ENCODE assay signal across 28 cellular contexts in the genomic region with DNA sequence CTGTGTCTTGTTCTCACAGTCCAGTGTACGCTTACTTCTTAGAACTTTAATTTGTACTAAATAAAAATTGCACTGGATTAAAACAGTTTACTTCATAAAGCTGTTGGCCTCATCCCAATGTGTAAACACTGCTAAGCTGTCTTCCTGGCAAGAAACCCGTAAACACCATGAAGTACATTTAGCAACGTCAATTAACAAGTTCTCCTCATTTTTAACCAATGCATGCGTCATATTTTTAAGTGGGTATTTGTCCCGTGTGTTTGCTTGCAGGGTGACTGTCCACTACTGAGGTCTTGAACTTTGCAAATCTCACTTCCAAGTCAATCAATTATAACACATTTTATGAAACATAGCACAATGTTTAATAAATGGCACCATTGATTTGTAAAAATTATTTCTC. TPM values are rescaled to one million over a fixed set of nuclear protein-coding genes. Genes with fewer than 3 reads are reported as not detected.
"Had no signal": no experiment of that assay in that cellular context is flagged by ENCODE, and none has a peak within 500 bp of the region (broad histone marks: within the 10 kb centered on the region; RNA-seq: fewer than 3 reads in every experiment).

No MANE protein-coding gene starts in this region.

- ATAC-seq: esophagus mucosa; heart left ventricle; sciatic nerve; stimulated activated memory B cell treated with anti-CD40 and anti-IgM and Interleukin-4, amounts not matched to agents 10 μg/mL and 1 μg/mL and 100 μg/mL, for 72 hours had no signal

- H3K36me3 Mint-ChIP-seq: stimulated activated memory B cell treated with anti-CD40 and anti-IgM and Interleukin-4, amounts not matched to agents 10 μg/mL and 1 μg/mL and 100 μg/mL, for 72 hours had no signal

- FAIRE-seq: endometrium, frontal cortex, islet of Langerhans had no signal

- H3K4me3 Mint-ChIP-seq: stimulated activated memory B cell treated with anti-CD40 and anti-IgM and Interleukin-4, amounts not matched to agents 10 μg/mL and 1 μg/mL and 100 μg/mL, for 72 hours; stimulated activated naive CD8-positive, alpha-beta T cell treated with anti-CD3 and anti-CD28 coated beads, Interleukin-15, Interleukin-2, amounts not matched to agents 100 ng/mL and 50 ng/mL, for 24 hours had no signal

- H3K27ac Mint-ChIP-seq: naive B cell; stimulated activated memory B cell treated with anti-CD40 and anti-IgM and Interleukin-4, amounts not matched to agents 10 μg/mL and 1 μg/mL and 100 μg/mL, for 72 hours; stimulated activated naive CD8-positive, alpha-beta T cell treated with anti-CD3 and anti-CD28 coated beads, Interleukin-15, Interleukin-2, amounts not matched to agents 100 ng/mL and 50 ng/mL, for 24 hours had no signal

- DNase-seq: dorsolateral prefrontal cortex; effector memory CD4-positive, alpha-beta T cell; heart left ventricle; hippocampal formation; kidney glomerular epithelial cell; mesendoderm; naive B cell; spleen; stimulated activated CD4-positive, alpha-beta T cell treated with anti-CD3 and anti-CD28 coated beads, Interleukin-15, amount 100 ng/mL, for 24 hours; stimulated activated CD4-positive, alpha-beta T cell treated with anti-CD3 and anti-CD28 coated beads, Interleukin-1b, Interleukin-23, amount 100 ng/mL, for 48 hours; stimulated activated CD4-positive, alpha-beta T cell treated with anti-CD3 and anti-CD28 coated beads, Interleukin-4, amount 100 ng/mL, for 24 hours; tibial artery; upper lobe of left lung had no signal

- H3K9me3 Mint-ChIP-seq: naive B cell; stimulated activated memory B cell treated with anti-CD40 and anti-IgM and Interleukin-4, amounts not matched to agents 10 μg/mL and 1 μg/mL and 100 μg/mL, for 72 hours; stimulated activated naive CD8-positive, alpha-beta T cell treated with anti-CD3 and anti-CD28 coated beads, Interleukin-15, Interleukin-2, amounts not matched to agents 100 ng/mL and 50 ng/mL, for 24 hours had no signal

RNA-seq across cellular contexts. Expression of gene LAIR2, which starts 28.2 kb away (rescaled TPM):
- total RNA-seq: esophagus mucosa, fibroblast of lung, glomerular endothelial cell, lung microvascular endothelial cell, osteoblast, pulmonary artery endothelial cell, skeletal muscle tissue, temporal lobe, upper lobe of left lung, vagina had no signal

RNA-seq across cellular contexts. Expression of gene LILRA2, which starts 42.7 kb away (rescaled TPM):
- total RNA-seq: esophagus mucosa, fibroblast of lung, glomerular endothelial cell, lung microvascular endothelial cell, osteoblast, pulmonary artery endothelial cell, temporal lobe, vagina had no signal
